ENCODE assay signal across 29 cellular contexts in genomic region chrX:133370719-133371275, GRCh38. TPM values are rescaled to one million over a fixed set of nuclear protein-coding genes. Genes with fewer than 3 reads are reported as not detected.
"Had no signal": no experiment of that assay in that cellular context is flagged by ENCODE, and none has a peak within 500 bp of the region (broad histone marks: within the 10 kb centered on the region; RNA-seq: fewer than 3 reads in every experiment).

No MANE protein-coding gene starts in this region.

- H3K36me3 ChIP-seq: breast epithelium, gastroesophageal sphincter, heart right ventricle, lower lobe of right lung, prostate gland, right atrium auricular region, spleen, uterus, WERI-Rb-1 had no signal

- FAIRE-seq: keratinocyte, TTC549 had no signal

- H3K27me3 ChIP-seq: gastroesophageal sphincter, right atrium auricular region, spleen, testis, uterus had no signal

- H3K4me1 Mint-ChIP-seq: activated naive CD8-positive, alpha-beta T cell treated with anti-CD3 and anti-CD28 coated beads, Interleukin-2, amount 10 ng/mL, durations not matched to agents 7 days and 5 days; central memory CD8-positive, alpha-beta T cell had no signal

- H3K27me3 Mint-ChIP-seq: central memory CD8-positive, alpha-beta T cell had no signal

- H3K4me3 Mint-ChIP-seq: activated naive CD8-positive, alpha-beta T cell treated with anti-CD3 and anti-CD28 coated beads, Interleukin-2, amount 10 ng/mL, durations not matched to agents 7 days and 5 days; activated T-cell treated with anti-CD3 and anti-CD28 coated beads, Interleukin-2, amount 50 U/mL, for 4 hours; central memory CD8-positive, alpha-beta T cell; endodermal cell had no signal

- H3K4me3 ChIP-seq: breast epithelium, gastroesophageal sphincter, heart right ventricle, lower lobe of right lung, prostate gland, right atrium auricular region, spleen, testis, uterus had no signal

- DNase-seq: activated CD4-positive, alpha-beta T cell treated with anti-CD3 and anti-CD28 coated beads for 1 hour; activated CD8-positive, alpha-beta memory T cell treated with anti-CD3 and anti-CD28 coated beads for 24 hours; activated CD8-positive, alpha-beta memory T cell treated with anti-CD3 and anti-CD28 coated beads, Interleukin-2, amount 50 U/mL, for 4 hours; activated naive CD4-positive, alpha-beta T cell; activated naive CD8-positive, alpha-beta T cell treated with anti-CD3 and anti-CD28 coated beads, Interleukin-2, amount 10 ng/mL, durations not matched to agents 7 days and 5 days; activated T-cell treated with anti-CD3 and anti-CD28 coated beads, Interleukin-2, amount 50 U/mL, for 4 hours; amniotic stem cell; cortex of kidney; endodermal cell; heart right ventricle; lower lobe of right lung; naive B cell; spleen; stimulated activated CD4-positive, alpha-beta T cell treated with anti-CD3 and anti-CD28 coated beads, Interleukin-4, amount 100 ng/mL, for 1 hour; stimulated activated naive CD4-positive, alpha-beta T cell; testis; trophoblast cell; uterus; WERI-Rb-1 had no signal

- ATAC-seq: activated T-cell treated with anti-CD3 and anti-CD28 coated beads, Interleukin-2, amount 50 U/mL, for 4 hours; gastroesophageal sphincter; heart right ventricle; left lobe of liver; lower lobe of right lung had no signal

- H3K27ac Mint-ChIP-seq: activated naive CD8-positive, alpha-beta T cell treated with anti-CD3 and anti-CD28 coated beads, Interleukin-2, amount 10 ng/mL, durations not matched to agents 7 days and 5 days; activated T-helper 2 cell treated with anti-CD3 and anti-CD28 coated beads, Interferon-gamma antibody, Interleukin-2, Interleukin-4, amounts not matched to agents 10 μg/mL and 5 μg/mL and 100 μg/mL, durations not matched to agents 14 hours and 24 hours and 36 hours; endodermal cell had no signal

- H3K9me3 Mint-ChIP-seq: activated naive CD8-positive, alpha-beta T cell treated with anti-CD3 and anti-CD28 coated beads, Interleukin-2, amount 10 ng/mL, durations not matched to agents 7 days and 5 days; activated T-cell treated with anti-CD3 and anti-CD28 coated beads, Interleukin-2, amount 50 U/mL, for 4 hours; activated T-helper 2 cell treated with anti-CD3 and anti-CD28 coated beads, Interferon-gamma antibody, Interleukin-2, Interleukin-4, amounts not matched to agents 10 μg/mL and 5 μg/mL and 100 μg/mL, durations not matched to agents 14 hours and 24 hours and 36 hours; central memory CD8-positive, alpha-beta T cell; endodermal cell had no signal

- H3K9me3 ChIP-seq: breast epithelium, gastroesophageal sphincter, heart right ventricle, lower lobe of right lung, prostate gland, right atrium auricular region, spleen, testis, uterus had no signal

- H3K27ac ChIP-seq: breast epithelium, gastroesophageal sphincter, heart right ventricle, lower lobe of right lung, prostate gland, right atrium auricular region, spleen, testis, uterus, WERI-Rb-1 had no signal

- H3K36me3 Mint-ChIP-seq: activated naive CD8-positive, alpha-beta T cell treated with anti-CD3 and anti-CD28 coated beads, Interleukin-2, amount 10 ng/mL, durations not matched to agents 7 days and 5 days; naive B cell had no signal

- H3K4me1 ChIP-seq: breast epithelium, lower lobe of right lung, prostate gland, spleen, testis, uterus had no signal

RNA-seq across cellular contexts. Expression of gene GPC4, which starts 44.5 kb away (rescaled TPM):
- total RNA-seq: activated naive CD8-positive, alpha-beta T cell treated with anti-CD3 and anti-CD28 coated beads, Interleukin-2, amount 10 ng/mL, durations not matched to agents 7 days and 5 days; activated T-helper 2 cell treated with anti-CD3 and anti-CD28 coated beads, Interferon-gamma antibody, Interleukin-2, Interleukin-4, amounts not matched to agents 10 μg/mL and 5 μg/mL and 100 μg/mL, durations not matched to agents 14 hours and 24 hours and 36 hours; T-helper 2 cell treated with Interferon-gamma antibody and Interleukin-4, amounts not matched to agents 100 ng/mL and 5 ng/mL, for 36 hours had no signal
